30 cellular contexts compared by ENCODE assay signal in genomic region chr14:28656704-28657255, GRCh38.
A peak's percentile ranks its signal among the peaks of the same experiment; 100 is the strongest.
DNase-seq lines count a peak whose midpoint lies in the region; ATAC-seq and TF ChIP-seq lines count a peak whose summit lies in the region.
"Had no signal": no experiment of that assay in that cellular context is flagged by ENCODE, and none has a peak within 500 bp of the region (broad histone marks: within the 10 kb centered on the region; RNA-seq: fewer than 3 reads in every experiment).

No MANE protein-coding gene starts in this region.

- H3K4me1 ChIP-seq in adrenal gland (replicated peaks in 1 of 2) = no peaks in the 10 kb centered on the region
- H3K4me1 ChIP-seq: left ventricle myocardium inferior, pancreas, transverse colon had no signal

- TF ChIP-seq POLR2A in adrenal gland (IDR thresholded peaks at IDR 0.05) = no peak

- DNase-seq in NCI-H2227 (lab: John Stamatoyannopoulos, UW; ENCODE audit: unreplicated experiment) (peak; percentile 20), NCI-H2227 treated with DMSO at 0.1 percent for 48 hours (lab: John Stamatoyannopoulos, UW) (no peak), NCI-H2081 (lab: John Stamatoyannopoulos, UW) (peak; percentile 68 to 86), NCI-H748 treated with DMSO at 0.1 percent for 48 hours (lab: John Stamatoyannopoulos, UW) (peak; percentile 79), iris pigment epithelial cell (ENCODE audit: low read depth) (peak; percentile 53), adrenal gland (no peak), NCI-H446 (lab: John Stamatoyannopoulos, UW) (no peak)
- DNase-seq: activated CD4-positive, alpha-beta T cell treated with anti-CD3 and anti-CD28 coated beads for 4 hours; activated CD8-positive, alpha-beta memory T cell treated with anti-CD3 and anti-CD28 coated beads for 24 hours; activated naive CD4-positive, alpha-beta T cell treated with anti-CD3 and anti-CD28 coated beads, Interleukin-2, amount 50 U/mL, for 16 hours; activated T-cell treated with anti-CD3 and anti-CD28 coated beads for 4 hours; Calu3; glutamatergic neuron; GOT3; HFFc6; islet precursor cell; KG1; left ventricle myocardium inferior; mesendoderm; MM.1S; NCI-H1694; NCI-H526; pancreas; stimulated activated CD4-positive, alpha-beta T cell treated with anti-CD3 and anti-CD28 coated beads, Interleukin-15, amount 100 ng/mL, for 24 hours; T1000; transverse colon had no signal

- H3K27me3 ChIP-seq in adrenal gland = no peaks in the 10 kb centered on the region
- H3K27me3 ChIP-seq: pancreas, transverse colon had no signal

- H3K27ac ChIP-seq in adrenal gland = no peak overlapping the region
- H3K27ac ChIP-seq: A549, left ventricle myocardium inferior, pancreas, transverse colon, VCaP had no signal

- ATAC-seq in HG02798 (IDR thresholded peaks at IDR 0.05; ENCODE audit: poor library complexity, unreplicated experiment) = no peak
- ATAC-seq: A549; pancreas; stimulated activated effector memory CD8-positive, alpha-beta T cell treated with anti-CD3 and anti-CD28 coated beads, Interleukin-12 subunit alpha, Interleukin-12 subunit beta, amount 100 ng/mL, for 72 hours had no signal

- no peak overlapping the region for H3K4me3 ChIP-seq in adrenal gland
- H3K4me3 ChIP-seq: A549, left ventricle myocardium inferior, pancreas, transverse colon had no signal

- H3K9me3 ChIP-seq in adrenal gland (replicated peaks in 1 of 3) = no peaks in the 10 kb centered on the region
- H3K9me3 ChIP-seq: A549, left ventricle myocardium inferior, pancreas, transverse colon had no signal

- no peaks in the 10 kb centered on the region for H3K36me3 ChIP-seq in adrenal gland (replicated peaks in 1 of 2)
- H3K36me3 ChIP-seq: left ventricle myocardium inferior, pancreas, transverse colon had no signal

- no peak for TF ChIP-seq CTCF in adrenal gland (IDR thresholded peaks at IDR 0.05)

- intact Hi-C loops in adrenal gland (cut with DNase I) = no loop called here

- 71 to 88% (median 81%) methylated on average over 1 of the region's 1 CpG for WGBS in adrenal gland, 4 donors

Comparison
In these comparisons a context has a peak if more than half of its experiments do, and no peak if none do; other contexts are left out.
1. DNase-seq: peak in NCI-H2227 (single experiment), NCI-H2081 (2 of 2), NCI-H748 treated with DMSO at 0.1 percent for 48 hours (single experiment) and iris pigment epithelial cell (single experiment); none in NCI-H2227 treated with DMSO at 0.1 percent for 48 hours (single experiment), adrenal gland (0 of 7) and NCI-H446 (0 of 2).